Comparison of ENCODE assay signal across 3 cellular contexts in genomic region chr2:15792331-15792730, GRCh38.
"Had no signal": no experiment of that assay in that cellular context is flagged by ENCODE, and none has a peak within 500 bp of the region (broad histone marks: within the 10 kb centered on the region; RNA-seq: fewer than 3 reads in every experiment).

No MANE protein-coding gene starts in this region.

- H3K4me3 ChIP-seq: GM12878 had no signal

- DNase-seq: GDM1, GF-D8 had no signal
